9 cellular contexts compared by ENCODE assay signal in genomic region chr1:236168716-236169429, GRCh38. TPM values are rescaled to one million over a fixed set of nuclear protein-coding genes. Genes with fewer than 3 reads are reported as not detected.
DNase-seq lines count a peak whose midpoint lies in the region; ATAC-seq, FAIRE-seq and TF ChIP-seq lines count a peak whose summit lies in the region.
"Had no signal": no experiment of that assay in that cellular context is flagged by ENCODE, and none has a peak within 500 bp of the region (broad histone marks: within the 10 kb centered on the region; RNA-seq: fewer than 3 reads in every experiment).

No MANE protein-coding gene starts in this region.

- no peak overlapping the region for H3K14ac ChIP-seq in neuronal stem cell (ENCODE audit: low read length)

- H2BK5ac ChIP-seq in neuronal stem cell (ENCODE audit: low read length) = no peak overlapping the region

- no peak for TF ChIP-seq RAD21 in A549 (conservative IDR thresholded peaks at IDR 0.05 in 1 of 2, IDR thresholded peaks at IDR 0.05 in 1 of 2)

- H3K18ac ChIP-seq in neuronal stem cell (ENCODE audit: low read length) = no peak overlapping the region

- no peak overlapping the region for H3K9ac ChIP-seq in neuronal stem cell (ENCODE audit: low read depth, low read length, poor library complexity)

- no peak overlapping the region for H4K91ac ChIP-seq in neuronal stem cell (ENCODE audit: low read depth, low read length, poor library complexity)

- no peak overlapping the region for H3K23ac ChIP-seq in neuronal stem cell (ENCODE audit: low read depth, low read length, poor library complexity)

- H2BK120ac ChIP-seq in neuronal stem cell (ENCODE audit: low read depth, low read length) = no peak overlapping the region

- H2BK15ac ChIP-seq in neuronal stem cell (ENCODE audit: low read length) = no peak overlapping the region

- H3K27ac ChIP-seq in A549 (peak overlapping the region; percentile 51 to 70; a peak in 4 of 6 replicates), RWPE2 (ENCODE audit: poor library complexity, severe bottlenecking) (no peak overlapping the region), neuronal stem cell (replicated peaks; ENCODE audit: low read length) (no peak overlapping the region)
- H3K27ac ChIP-seq: pancreas had no signal

- H2AK5ac ChIP-seq in neuronal stem cell (ENCODE audit: low read depth, low read length) = no peak overlapping the region

- ATAC-seq in A549 = peak; percentile 55 to 96
- ATAC-seq in GM21723 (IDR thresholded peaks at IDR 0.05; ENCODE audit: unreplicated experiment) = peak; percentile 58
- peak; percentile 66 for ATAC-seq in RWPE2 (ENCODE audit: low read depth)

- POLR2A ChIA-PET in A549 (lab: Yijun Ruan, JAX) = no interaction called here

- H2BK12ac ChIP-seq in neuronal stem cell (ENCODE audit: low read length) = no peak overlapping the region

- H3K9me3 ChIP-seq in A549 = no peaks in the 10 kb centered on the region
- H3K9me3 ChIP-seq in RWPE2 (ENCODE audit: severe bottlenecking) = no peaks in the 10 kb centered on the region
- H3K9me3 ChIP-seq in neuronal stem cell (replicated peaks in 1 of 2; ENCODE audit: control insufficient read depth in 2 of 2, insufficient read depth in 1 of 2, low read depth in 1 of 2, low read length in 2 of 2) = peaks cover 0 to 4% of the 10 kb centered on the region in 2 donors
- H3K9me3 ChIP-seq: pancreas had no signal

- FAIRE-seq in A549 (lab: Jason Lieb, UNC) (no peak), GM19239 (lab: Jason Lieb, UNC) (no peak), HTR-8/SVneo (lab: Jason Lieb, UNC) (no peak)
- FAIRE-seq: pancreas had no signal

- no peak for TF ChIP-seq EP300 in A549 (IDR thresholded peaks at IDR 0.05)

- H3K4me3 ChIP-seq in A549 (no peak overlapping the region), RWPE2 (ENCODE audit: severe bottlenecking) (no peak overlapping the region), neuronal stem cell (ENCODE audit: low read length in 2 of 2) (no peak overlapping the region)
- H3K4me3 ChIP-seq: pancreas had no signal

- WGBS in A549 (ENCODE audit: missing lambda C conversion rate) = 70% methylated on average over 10 of the region's 10 CpGs
- WGBS in neuronal stem cell (ENCODE audit: extremely low coverage in 2 of 2, insufficient read length in 2 of 2, insufficient replicate concordance in 1 of 2), 2 donors = no CpG with 5 or more reads among the region's 10 CpGs

- H3K4me1 ChIP-seq in A549 = peaks cover 12% of the 10 kb centered on the region
- H3K4me1 ChIP-seq in RWPE2 (ENCODE audit: insufficient read depth, poor library complexity, severe bottlenecking) = no peaks in the 10 kb centered on the region
- H3K4me1 ChIP-seq in neuronal stem cell (ENCODE audit: control insufficient read depth in 2 of 2, insufficient read depth in 1 of 2, low read depth in 1 of 2, low read length in 2 of 2) = peaks cover 0 to 2% of the 10 kb centered on the region in 2 donors
- H3K4me1 ChIP-seq: pancreas had no signal

- no peak overlapping the region for H4K8ac ChIP-seq in neuronal stem cell (ENCODE audit: low read depth, low read length)

- TF ChIP-seq CTCF in A549 (IDR thresholded peaks at IDR 0.05) (no peak), RWPE2 (IDR thresholded peaks at IDR 0.05; ENCODE audit: poor library complexity, severe bottlenecking) (no peak)

- DNase-seq in A549 (ENCODE audit: low read depth in 1 of 2, low spot score in 1 of 2) (peak; percentile 29 to 63), RWPE2 (ENCODE audit: low spot score) (no peak), iPS-NIHi7 (ENCODE audit: extremely low spot score) (peak; percentile 57), neuronal stem cell (ENCODE audit: low spot score) (no peak), GM19239 (ENCODE audit: insufficient read length, low spot score) (no peak), HuH-7.5 (ENCODE audit: low spot score) (no peak), HTR-8/SVneo (ENCODE audit: insufficient read length, low spot score) (no peak)

- no peak overlapping the region for H2AFZ ChIP-seq in neuronal stem cell (ENCODE audit: low read length)

- CTCF ChIA-PET in A549 (lab: Yijun Ruan, JAX) = interaction anchor here (0.8 to 1.0 kb wide), 3 partner anchors 12 to 23 kb away, joined by 3 read pairs; no protein-coding TSS in a partner anchor

- no peaks in the 10 kb centered on the region for H3K36me3 ChIP-seq in RWPE2 (ENCODE audit: low read depth)
- no peaks in the 10 kb centered on the region for H3K36me3 ChIP-seq in neuronal stem cell (replicated peaks in 1 of 2; ENCODE audit: control insufficient read depth in 2 of 2, insufficient read depth in 2 of 2, low read length in 2 of 2)
- H3K36me3 ChIP-seq: pancreas had no signal

- H3K4ac ChIP-seq in neuronal stem cell (ENCODE audit: low read length) = no peak overlapping the region

- no peaks in the 10 kb centered on the region for H3K27me3 ChIP-seq in RWPE2 (ENCODE audit: insufficient read depth, poor library complexity, severe bottlenecking)
- no peaks in the 10 kb centered on the region for H3K27me3 ChIP-seq in neuronal stem cell (ENCODE audit: control insufficient read depth in 3 of 3, insufficient read depth in 3 of 3, low read depth in 1 of 3, low read length in 3 of 3)
- H3K27me3 ChIP-seq: pancreas had no signal

- TF ChIP-seq POLR2A in A549 (IDR thresholded peaks at IDR 0.05; ENCODE audit: low read length) = no peak

- H3K79me1 ChIP-seq in neuronal stem cell (ENCODE audit: low read depth, low read length) = no peaks in the 10 kb centered on the region

- peak overlapping the region; percentile 27; the same call in 1 of the 3 replicates for H3K4me2 ChIP-seq in A549
- H3K4me2 ChIP-seq in neuronal stem cell (ENCODE audit: insufficient read depth, low read length, poor library complexity, severe bottlenecking) = no peak overlapping the region

TF ChIP-seq in A549, 52 proteins besides CTCF, POLR2A, EP300 and RAD21:
- TF ChIP-seq FOSL2 (IDR thresholded peaks at IDR 0.05) (peak; percentile 55; the same call in 1 of the 2 replicates), FOSL2 (CRISPR knock-in tag; IDR thresholded peaks at IDR 0.05) (peak; percentile 64), MAFK (IDR thresholded peaks at IDR 0.05; ENCODE audit: partially characterized antibody) (peak; percentile 42), JUNB (IDR thresholded peaks at IDR 0.05) (peak; percentile 48; the same call in 1 of the 2 replicates), JUN (IDR thresholded peaks at IDR 0.05) (no peak), CEBPB (IDR thresholded peaks at IDR 0.05) (0 out of 4 replicates have a peak, but pooled peaks of 1 of the 2 experiments have one; percentile 32)

RNA-seq across cellular contexts. Expression of gene GPR137B, which starts 26.5 kb away (rescaled TPM):
- polyA plus RNA-seq in A549 (2011; rRNA removed) (5.8 and 8.5 TPM in 2 replicates), A549 (2017; fragmentation: RNase III; extraction: RNeasy Plus Mini Kit Qiagen cat#74134 plus additional on column Dnase treatment) (7.4 to 9.2 TPM (median 9.2 TPM) in 3 replicates)
- 4.1 and 6.5 TPM in 2 replicates for polyA plus RNA-seq in A549 (2012; cell fraction: cytosol; rRNA removed)
- 4.1 and 4.5 TPM in 2 replicates for polyA plus RNA-seq in A549 (2012; cell fraction: nucleus; rRNA removed)
- 3.4 and 5.2 TPM in 2 replicates for polyA minus RNA-seq in A549 (2011; rRNA and poly(A)+ RNA removed)
- 7.5 TPM for polyA plus RNA-seq in neuronal stem cell (2013, experiment 1 of 2)
- 7.2 TPM for polyA plus RNA-seq in neuronal stem cell (2013, experiment 2 of 2)

Comparison
In these comparisons a context has a peak if more than half of its experiments do, and no peak if none do; other contexts are left out.
1. DNase-seq: peak in A549 (2 of 2) and iPS-NIHi7 (single experiment); none in RWPE2 (single experiment), neuronal stem cell (single experiment), GM19239 (single experiment), HuH-7.5 (single experiment) and HTR-8/SVneo (single experiment).
2. H3K27ac ChIP-seq: peak in A549 (2 of 2); none in RWPE2 (single experiment) and neuronal stem cell (single experiment).
3. Peak in every context shown above with its lines, with median percentiles within 50 percentile points of each other: ATAC-seq.